In the genomic region with DNA sequence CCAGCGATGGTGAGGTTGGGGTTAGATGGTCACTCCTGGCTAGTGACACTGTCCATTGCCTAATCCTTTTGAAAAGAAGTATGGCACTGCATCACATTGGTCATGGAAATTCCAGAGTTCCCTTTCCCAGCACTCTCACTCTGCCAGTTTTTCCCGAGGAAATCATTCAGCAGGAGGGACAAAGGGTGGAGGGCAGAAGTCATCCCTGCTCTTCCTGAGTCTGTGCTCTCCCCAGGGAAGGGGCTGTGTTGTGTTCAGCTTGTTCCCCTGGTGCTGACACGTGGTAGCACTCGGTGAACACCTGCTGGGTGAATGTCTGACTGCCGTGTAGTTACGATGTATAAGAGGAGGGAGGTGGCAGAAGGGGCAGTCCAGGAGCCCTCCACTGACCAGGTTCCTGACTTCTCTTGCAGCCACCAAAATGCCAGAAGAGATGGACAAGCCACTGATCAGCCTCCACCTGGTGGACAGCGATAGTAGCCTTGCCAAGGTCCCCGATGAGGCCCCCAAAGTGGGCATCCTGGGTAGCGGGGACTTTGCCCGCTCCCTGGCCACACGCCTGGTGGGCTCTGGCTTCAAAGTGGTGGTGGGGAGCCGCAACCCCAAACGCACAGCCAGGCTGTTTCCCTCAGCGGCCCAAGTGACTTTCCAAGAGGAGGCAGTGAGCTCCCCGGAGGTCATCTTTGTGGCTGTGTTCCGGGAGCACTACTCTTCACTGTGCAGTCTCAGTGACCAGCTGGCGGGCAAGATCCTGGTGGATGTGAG, we compare ENCODE assay signal across 33 cellular contexts. TPM values are rescaled to one million over a fixed set of nuclear protein-coding genes. Genes with fewer than 3 reads are reported as not detected.
"Had no signal": no experiment of that assay in that cellular context is flagged by ENCODE, and none has a peak within 500 bp of the region (broad histone marks: within the 10 kb centered on the region; RNA-seq: fewer than 3 reads in every experiment).

No MANE protein-coding gene starts in this region.

- H3K4me3 Mint-ChIP-seq: activated CD4-positive, alpha-beta memory T cell treated with anti-CD3 and anti-CD28 coated beads, Interleukin-2, amount 10 ng/mL, durations not matched to agents 7 days and 5 days; activated CD4-positive, alpha-beta T cell treated with anti-CD3 and anti-CD28 coated beads, Interleukin-2, amount 10 ng/mL, durations not matched to agents 7 days and 5 days; activated naive CD4-positive, alpha-beta T cell treated with anti-CD3 and anti-CD28 coated beads, Interleukin-2, amount 10 ng/mL, durations not matched to agents 7 days and 5 days; activated naive CD8-positive, alpha-beta T cell treated with anti-CD3 and anti-CD28 coated beads, Interleukin-2, amount 10 ng/mL, durations not matched to agents 7 days and 5 days; activated T-cell treated with anti-CD3 and anti-CD28 coated beads, Interleukin-2, amount 50 U/mL, for 24 hours; brain; endodermal cell; immature natural killer cell; nephron; stimulated activated naive B cell treated with anti-CD40 and anti-IgM and Interleukin-4, amounts not matched to agents 10 μg/mL and 1 μg/mL and 100 μg/mL, for 72 hours; T-helper 17 cell; WTC11 had no signal

- H3K4me1 Mint-ChIP-seq: activated CD4-positive, alpha-beta memory T cell treated with anti-CD3 and anti-CD28 coated beads, Interleukin-2, amount 10 ng/mL, durations not matched to agents 7 days and 5 days; activated CD4-positive, alpha-beta T cell treated with anti-CD3 and anti-CD28 coated beads, Interleukin-2, amount 10 ng/mL, durations not matched to agents 7 days and 5 days; activated naive CD4-positive, alpha-beta T cell treated with anti-CD3 and anti-CD28 coated beads, Interleukin-2, amount 10 ng/mL, durations not matched to agents 7 days and 5 days; activated naive CD8-positive, alpha-beta T cell treated with anti-CD3 and anti-CD28 coated beads, Interleukin-2, amount 10 ng/mL, durations not matched to agents 7 days and 5 days; immature natural killer cell; T-helper 17 cell had no signal

- H3K27ac ChIP-seq: ascending aorta, cardiac muscle cell, neutrophil, pancreas, prostate gland, sigmoid colon, suprapubic skin, tibial artery, upper lobe of right lung had no signal

- DNase-seq: activated CD4-positive, alpha-beta memory T cell treated with anti-CD3 and anti-CD28 coated beads, Interleukin-2, amount 10 ng/mL, durations not matched to agents 7 days and 5 days; activated CD4-positive, alpha-beta T cell treated with anti-CD3 and anti-CD28 coated beads for 1 hour; activated CD4-positive, alpha-beta T cell treated with anti-CD3 and anti-CD28 coated beads, Interleukin-2, amount 10 ng/mL, durations not matched to agents 7 days and 5 days; activated CD8-positive, alpha-beta memory T cell treated with anti-CD3 and anti-CD28 coated beads, Interleukin-2, amount 50 U/mL, for 48 hours; activated gamma-delta T cell; activated naive CD4-positive, alpha-beta T cell treated with anti-CD3 and anti-CD28 coated beads, Interleukin-2, amount 10 ng/mL, durations not matched to agents 7 days and 5 days; activated naive CD8-positive, alpha-beta T cell treated with anti-CD3 and anti-CD28 coated beads, Interleukin-2, amount 10 ng/mL, durations not matched to agents 7 days and 5 days; activated T-cell treated with anti-CD3 and anti-CD28 coated beads, Interleukin-2, amount 50 U/mL, for 24 hours; cerebellar nuclear complex; cortex of kidney; endodermal cell; foreskin fibroblast; hippocampal formation; immature natural killer cell; mesendoderm; retina; sigmoid colon; small intestine; stimulated activated CD4-positive, alpha-beta T cell treated with anti-CD3 and anti-CD28 coated beads, Interleukin-1b, Interleukin-23, amount 100 ng/mL, for 48 hours; stimulated activated naive B cell treated with anti-CD40 and anti-IgM and Interleukin-4, amounts not matched to agents 10 μg/mL and 1 μg/mL and 100 μg/mL, for 72 hours; T-helper 17 cell; T1000; tibial artery; upper lobe of right lung had no signal

- H3K36me3 ChIP-seq: cardiac muscle cell, pancreas, prostate gland, sigmoid colon, upper lobe of right lung had no signal

- H3K4me3 ChIP-seq: ascending aorta, cardiac muscle cell, pancreas, prostate gland, sigmoid colon, suprapubic skin, tibial artery, upper lobe of right lung had no signal

- FAIRE-seq: pancreas, small intestine had no signal

- H3K36me3 Mint-ChIP-seq: activated naive CD4-positive, alpha-beta T cell treated with anti-CD3 and anti-CD28 coated beads, Interleukin-2, amount 10 ng/mL, durations not matched to agents 7 days and 5 days; activated naive CD8-positive, alpha-beta T cell treated with anti-CD3 and anti-CD28 coated beads, Interleukin-2, amount 10 ng/mL, durations not matched to agents 7 days and 5 days; brain; stimulated activated naive B cell treated with anti-CD40 and anti-IgM and Interleukin-4, amounts not matched to agents 10 μg/mL and 1 μg/mL and 100 μg/mL, for 72 hours had no signal

- H3K27me3 ChIP-seq: ascending aorta, cardiac muscle cell, neutrophil, pancreas, sigmoid colon, suprapubic skin, tibial artery, upper lobe of right lung had no signal

- H3K9me3 ChIP-seq: neutrophil, pancreas, prostate gland, sigmoid colon, suprapubic skin, tibial artery, upper lobe of right lung had no signal

- H3K27ac Mint-ChIP-seq: activated CD4-positive, alpha-beta memory T cell treated with anti-CD3 and anti-CD28 coated beads, Interleukin-2, amount 10 ng/mL, durations not matched to agents 7 days and 5 days; activated CD4-positive, alpha-beta T cell treated with anti-CD3 and anti-CD28 coated beads, Interleukin-2, amount 10 ng/mL, durations not matched to agents 7 days and 5 days; activated naive CD4-positive, alpha-beta T cell treated with anti-CD3 and anti-CD28 coated beads, Interleukin-2, amount 10 ng/mL, durations not matched to agents 7 days and 5 days; activated naive CD8-positive, alpha-beta T cell treated with anti-CD3 and anti-CD28 coated beads, Interleukin-2, amount 10 ng/mL, durations not matched to agents 7 days and 5 days; activated T-cell treated with anti-CD3 and anti-CD28 coated beads, Interleukin-2, amount 50 U/mL, for 24 hours; brain; endodermal cell; immature natural killer cell; nephron; stimulated activated naive B cell treated with anti-CD40 and anti-IgM and Interleukin-4, amounts not matched to agents 10 μg/mL and 1 μg/mL and 100 μg/mL, for 72 hours; T-helper 17 cell; WTC11 had no signal

- H3K9me3 Mint-ChIP-seq: activated CD4-positive, alpha-beta memory T cell treated with anti-CD3 and anti-CD28 coated beads, Interleukin-2, amount 10 ng/mL, durations not matched to agents 7 days and 5 days; activated CD4-positive, alpha-beta T cell treated with anti-CD3 and anti-CD28 coated beads, Interleukin-2, amount 10 ng/mL, durations not matched to agents 7 days and 5 days; activated naive CD4-positive, alpha-beta T cell treated with anti-CD3 and anti-CD28 coated beads, Interleukin-2, amount 10 ng/mL, durations not matched to agents 7 days and 5 days; activated naive CD8-positive, alpha-beta T cell treated with anti-CD3 and anti-CD28 coated beads, Interleukin-2, amount 10 ng/mL, durations not matched to agents 7 days and 5 days; activated T-cell treated with anti-CD3 and anti-CD28 coated beads, Interleukin-2, amount 50 U/mL, for 24 hours; immature natural killer cell had no signal

- H3K27me3 Mint-ChIP-seq: activated CD4-positive, alpha-beta memory T cell treated with anti-CD3 and anti-CD28 coated beads, Interleukin-2, amount 10 ng/mL, durations not matched to agents 7 days and 5 days; activated CD4-positive, alpha-beta T cell treated with anti-CD3 and anti-CD28 coated beads, Interleukin-2, amount 10 ng/mL, durations not matched to agents 7 days and 5 days; activated naive CD4-positive, alpha-beta T cell treated with anti-CD3 and anti-CD28 coated beads, Interleukin-2, amount 10 ng/mL, durations not matched to agents 7 days and 5 days; activated naive CD8-positive, alpha-beta T cell treated with anti-CD3 and anti-CD28 coated beads, Interleukin-2, amount 10 ng/mL, durations not matched to agents 7 days and 5 days; activated T-cell treated with anti-CD3 and anti-CD28 coated beads, Interleukin-2, amount 50 U/mL, for 24 hours had no signal

RNA-seq across cellular contexts. Expression of a gene that starts 21.6 kb away (rescaled TPM):
- total RNA-seq: activated CD4-positive, alpha-beta memory T cell treated with anti-CD3 and anti-CD28 coated beads, Interleukin-2, amount 10 ng/mL, durations not matched to agents 7 days and 5 days had no signal
